In the genomic region with DNA sequence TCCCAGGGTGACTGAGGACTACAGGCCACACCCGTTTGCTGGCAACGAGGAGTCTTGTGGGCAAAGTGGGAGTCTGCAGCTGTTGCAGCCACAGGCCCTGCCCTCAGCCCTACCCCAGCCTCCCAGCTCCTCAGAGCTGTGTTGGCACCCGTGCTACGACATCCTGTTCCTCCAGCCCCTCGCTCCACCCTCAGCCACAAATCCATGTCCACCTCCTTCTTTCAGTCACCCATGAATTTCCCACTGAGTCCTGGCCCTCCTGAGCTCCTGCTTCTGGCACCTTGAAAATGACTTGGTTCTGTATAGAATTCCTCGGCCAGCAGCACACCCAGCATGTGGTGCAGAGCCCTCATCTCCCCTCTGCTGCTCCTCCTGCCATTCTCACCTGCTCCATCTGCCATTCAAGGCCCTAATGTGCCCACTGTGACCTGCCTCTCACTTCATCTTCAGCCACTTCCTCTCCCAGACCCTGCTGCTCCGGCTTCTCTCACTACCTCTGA, we compare ENCODE assay signal across 19 cellular contexts. TPM values are rescaled to one million over a fixed set of nuclear protein-coding genes. Genes with fewer than 3 reads are reported as not detected.
A peak's percentile ranks its signal among the peaks of the same experiment; 100 is the strongest.
DNase-seq lines count a peak whose midpoint lies in the region; ATAC-seq and TF ChIP-seq lines count a peak whose summit lies in the region.
"Had no signal": no experiment of that assay in that cellular context is flagged by ENCODE, and none has a peak within 500 bp of the region (broad histone marks: within the 10 kb centered on the region; RNA-seq: fewer than 3 reads in every experiment).

No MANE protein-coding gene starts in this region.

- no peak for TF ChIP-seq CTCF in heart left ventricle (IDR thresholded peaks at IDR 0.05)
- no peak for TF ChIP-seq CTCF in endothelial cell (IDR thresholded peaks at IDR 0.05; ENCODE audit: unreplicated experiment)
- no peak for TF ChIP-seq CTCF in neural crest cell (conservative IDR thresholded peaks at IDR 0.05)
- TF ChIP-seq CTCF in coronary artery (IDR thresholded peaks at IDR 0.05), result no peak

- no peak for DNase-seq in heart left ventricle
- DNase-seq in Right ventricle myocardium superior, result no peak
- DNase-seq in endothelial cell (ENCODE audit: low spot score), result no peak
- no peak for DNase-seq in neural crest cell (ENCODE audit: low read depth, low spot score)
- DNase-seq in coronary artery (ENCODE audit: low spot score), result no peak
- DNase-seq in activated gamma-delta T cell treated with Interleukin-2 at 50 U/mL for 16 hours, result no peak
- DNase-seq in cortex of kidney (lab: John Stamatoyannopoulos, UW), result no peak
- no peak for DNase-seq in DMS114 treated with DMSO at 0.1 percent for 48 hours (lab: John Stamatoyannopoulos, UW; ENCODE audit: unreplicated experiment)
- DNase-seq: activated CD8-positive, alpha-beta T cell treated with anti-CD3 and anti-CD28 coated beads for 36 hours; amniotic stem cell; CD4-positive, alpha-beta T cell; hypothalamus; natural killer cell; NCI-H2081 treated with DMSO at 0.1 percent for 48 hours; PC-9; stimulated activated CD4-positive, alpha-beta T cell treated with anti-CD3 and anti-CD28 coated beads, Interleukin-4, amount 100 ng/mL, for 24 hours; transverse colon had no signal

- peaks cover 43% of the 10 kb centered on the region for H3K36me3 Mint-ChIP-seq in endothelial cell (ENCODE audit: low read depth, unreplicated experiment)
- H3K36me3 Mint-ChIP-seq in neural crest cell (ENCODE audit: low read depth), result peaks cover 14% of the 10 kb centered on the region
- H3K36me3 Mint-ChIP-seq: natural killer cell had no signal

- no peak for TF ChIP-seq POLR2A in heart left ventricle (IDR thresholded peaks at IDR 0.05)

- peaks cover 58% of the 10 kb centered on the region for H3K4me1 Mint-ChIP-seq in endothelial cell (ENCODE audit: unreplicated experiment)
- H3K4me1 Mint-ChIP-seq in neural crest cell, result peaks cover 1% of the 10 kb centered on the region

- H3K4me3 Mint-ChIP-seq in endothelial cell (ENCODE audit: unreplicated experiment), result peak overlapping the region; percentile 34
- no peak overlapping the region for H3K4me3 Mint-ChIP-seq in neural crest cell
- H3K4me3 Mint-ChIP-seq: activated CD8-positive, alpha-beta T cell treated with anti-CD3 and anti-CD28 coated beads for 36 hours; activated T-helper 17 cell treated with anti-CD3 and anti-CD28 coated beads, Interleukin-2, amount 50 U/mL, for 72 hours; CD4-positive, alpha-beta T cell; natural killer cell had no signal

- peaks cover 0 to 44% (median 27%) of the 10 kb centered on the region in 12 donors for H3K4me1 ChIP-seq in heart left ventricle

- peak overlapping the region; percentile 85 for H3K27ac Mint-ChIP-seq in endothelial cell (ENCODE audit: unreplicated experiment)
- peak overlapping the region; percentile 31 for H3K27ac Mint-ChIP-seq in neural crest cell (ENCODE audit: unreplicated experiment)
- H3K27ac Mint-ChIP-seq: activated CD8-positive, alpha-beta T cell treated with anti-CD3 and anti-CD28 coated beads for 36 hours; activated T-helper 17 cell treated with anti-CD3 and anti-CD28 coated beads, Interleukin-2, amount 50 U/mL, for 72 hours; CD4-positive, alpha-beta T cell had no signal

- no peaks in the 10 kb centered on the region for H3K9me3 ChIP-seq in heart left ventricle
- H3K9me3 ChIP-seq: transverse colon had no signal

- ATAC-seq in heart left ventricle (peak in 3 of 4 donors; percentile 5 to 16 (median 5)), Right ventricle myocardium superior (ENCODE audit: poor library complexity) (no peak)
- ATAC-seq: activated CD8-positive, alpha-beta T cell treated with anti-CD3 and anti-CD28 coated beads for 36 hours; activated T-helper 17 cell treated with anti-CD3 and anti-CD28 coated beads, Interleukin-2, amount 50 U/mL, for 72 hours; natural killer cell had no signal

- intact Hi-C loops in heart left ventricle (cut with DNase I) (loop anchor here in 2 of 10 donors (2.0 to 10.0 kb wide), 2 partner anchors 115 to 525 kb away; no protein-coding TSS in a partner anchor), Right ventricle myocardium superior (cut with DNase I) (no loop called here)

- H3K27ac ChIP-seq in heart left ventricle, result peak overlapping the region in 11 of 12 donors; percentile 37 to 77 (median 60)
- H3K27ac ChIP-seq in coronary artery, result peak overlapping the region in 1 of 2 donors; percentile 51
- H3K27ac ChIP-seq: GM23248, PC-9, transverse colon had no signal

- no peaks in the 10 kb centered on the region for H3K27me3 ChIP-seq in heart left ventricle
- H3K27me3 ChIP-seq: transverse colon had no signal

- no peaks in the 10 kb centered on the region for H3K9me3 Mint-ChIP-seq in endothelial cell (ENCODE audit: unreplicated experiment)
- no peaks in the 10 kb centered on the region for H3K9me3 Mint-ChIP-seq in neural crest cell
- H3K9me3 Mint-ChIP-seq: activated CD8-positive, alpha-beta T cell treated with anti-CD3 and anti-CD28 coated beads for 36 hours; activated T-helper 17 cell treated with anti-CD3 and anti-CD28 coated beads, Interleukin-2, amount 50 U/mL, for 72 hours; CD4-positive, alpha-beta T cell; natural killer cell had no signal

- WGBS in heart left ventricle, 4 donors, result 52 to 75% (median 64%) methylated on average over 5 to 7 of the region's 7 CpGs

- peaks cover 6% of the 10 kb centered on the region for H3K27me3 Mint-ChIP-seq in endothelial cell (ENCODE audit: unreplicated experiment)
- no peaks in the 10 kb centered on the region for H3K27me3 Mint-ChIP-seq in neural crest cell (ENCODE audit: low read depth)
- H3K27me3 Mint-ChIP-seq: activated CD8-positive, alpha-beta T cell treated with anti-CD3 and anti-CD28 coated beads for 36 hours; activated T-helper 17 cell treated with anti-CD3 and anti-CD28 coated beads, Interleukin-2, amount 50 U/mL, for 72 hours; CD4-positive, alpha-beta T cell had no signal

- H3K4me3 ChIP-seq in heart left ventricle, result no peak overlapping the region
- H3K4me3 ChIP-seq in coronary artery, result no peak overlapping the region
- H3K4me3 ChIP-seq: GM23248, PC-9, transverse colon had no signal

- H3K36me3 ChIP-seq in heart left ventricle, result peaks cover 0 to 35% (median 21%) of the 10 kb centered on the region in 9 donors
- H3K36me3 ChIP-seq: transverse colon had no signal

RNA-seq across cellular contexts. Expression of gene VILL, which starts 20.9 kb away (rescaled TPM):
- total RNA-seq in heart left ventricle (1 to 10 TPM; 1.1 to 6.3 (median 2.6) TPM), Right ventricle myocardium superior (4.0 TPM), endothelial cell (ENCODE audit: unreplicated experiment) (13.7 TPM), neural crest cell (4.9 and 6.2 TPM in 2 replicates)
- polyA plus RNA-seq in heart left ventricle, result 1 to 10 TPM; 2.7 to 3.4 TPM

RNA-seq across cellular contexts. Expression of gene PLCD1, which starts 59.8 kb away (rescaled TPM):
- total RNA-seq in heart left ventricle, result 10 to 100 TPM in 7 of 9 donors, 1 to 10 TPM in 2; 8.1 to 14.9 (median 12.4) TPM
- 10 to 100 TPM in 1 of 2 donors, 1 to 10 TPM in 1; 9.5 to 10.6 TPM for polyA plus RNA-seq in heart left ventricle
- total RNA-seq in Right ventricle myocardium superior, result 8.5 TPM
- 22.4 TPM for total RNA-seq in endothelial cell (ENCODE audit: unreplicated experiment)
- total RNA-seq in neural crest cell, result 36.9 and 37.2 TPM in 2 replicates
